In the genomic region with DNA sequence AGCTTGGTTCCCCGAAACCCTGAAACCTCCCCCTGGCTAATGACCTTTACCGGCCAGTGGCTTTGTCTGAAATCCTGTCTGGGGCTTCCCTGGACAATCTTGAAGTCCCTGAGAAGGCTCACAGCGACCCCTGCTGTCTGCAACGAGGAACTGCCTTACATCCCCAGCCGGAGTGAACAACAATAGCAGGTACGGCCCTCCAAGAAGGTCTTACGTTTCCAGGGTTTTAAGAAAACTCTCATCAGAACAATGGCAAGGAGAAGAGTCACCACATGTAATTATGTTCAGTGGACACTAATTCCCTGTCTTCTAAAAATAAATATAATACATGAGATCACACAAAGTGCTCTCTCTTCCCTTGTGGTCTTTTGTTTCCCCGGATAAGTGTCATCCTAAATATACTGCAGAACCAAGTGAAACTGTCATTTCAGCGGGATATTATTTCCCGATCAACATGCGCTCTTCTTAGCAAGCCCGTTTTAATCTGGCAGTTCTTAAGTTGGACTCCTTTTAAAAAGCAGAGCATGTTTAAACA, we compare ENCODE assay signal across 8 cellular contexts. TPM values are rescaled to one million over a fixed set of nuclear protein-coding genes. Genes with fewer than 3 reads are reported as not detected.
A peak's percentile ranks its signal among the peaks of the same experiment; 100 is the strongest.
DNase-seq lines count a peak whose midpoint lies in the region; ATAC-seq and TF ChIP-seq lines count a peak whose summit lies in the region.

No MANE protein-coding gene starts in this region.

- no peak for TF ChIP-seq POLR2A in body of pancreas (IDR thresholded peaks at IDR 0.05)

- in situ Hi-C loops in GM13977 (cut with MboI; ENCODE audit: low pct_unique_long_range_greater_than_20kb, low sequenced_read_pairs, unreplicated experiment) = loop anchor here (25.0 kb wide), 2 partner anchors 476 to 601 kb away; no protein-coding TSS in a partner anchor

- peak; percentile 57 for DNase-seq in A172 (ENCODE audit: low spot score)
- DNase-seq in GM13977 (ENCODE audit: low spot score) = peak; percentile 74
- peak; percentile 25 for DNase-seq in NCI-H1694 (lab: John Stamatoyannopoulos, UW)
- peak; percentile 36 for DNase-seq in T-helper 9 cell
- peak; percentile 64 to 73 (median 70) for DNase-seq in body of pancreas
- peak; percentile 90 for DNase-seq in iPS-NIHi11 (ENCODE audit: low spot score)
- peak; percentile 33 for DNase-seq in stimulated activated CD4-positive, alpha-beta T cell treated with anti-CD3 and anti-CD28 coated beads, Interleukin-12 subunit alpha, Interleukin-12 subunit beta, amount 100 ng/mL, for 4 hours

- no peaks in the 10 kb centered on the region for H3K4me1 ChIP-seq in body of pancreas

- TF ChIP-seq CTCF in GM13977 (IDR thresholded peaks at IDR 0.05; ENCODE audit: extremely low read depth, insufficient read depth, missing control alignments) = peak; percentile 90
- peak; percentile 62 to 80 (median 76) for TF ChIP-seq CTCF in body of pancreas (IDR thresholded peaks at IDR 0.05)

- H3K36me3 ChIP-seq in body of pancreas (replicated peaks in 1 of 2; ENCODE audit: insufficient read depth in 1 of 2, low read depth in 2 of 2) = peaks cover 0 to 7% of the 10 kb centered on the region in 2 donors

- intact Hi-C loops in body of pancreas (cut with DNase I) = loop anchor here (10.0 kb wide), 2 partner anchors 448 to 478 kb away; no protein-coding TSS in a partner anchor

- 39 to 50% methylated on average over 11 to 12 of the region's 12 CpGs for WGBS in body of pancreas, 2 donors

- no peak overlapping the region for H3K4me3 ChIP-seq in body of pancreas

- H3K27ac ChIP-seq in body of pancreas = no peak overlapping the region

- H3K9me3 ChIP-seq in body of pancreas = no peaks in the 10 kb centered on the region

- H3K27me3 ChIP-seq in body of pancreas = no peaks in the 10 kb centered on the region

- ATAC-seq in body of pancreas (no peak), GM18517 (IDR thresholded peaks at IDR 0.05; ENCODE audit: unreplicated experiment) (no peak)

RNA-seq across cellular contexts. Expression of a gene that starts 53.3 kb away (rescaled TPM):
- total RNA-seq in A172 (2014; rRNA removed; shearing (Covaris generic)) = 13.0 and 15.1 TPM in 2 replicates
- total RNA-seq in body of pancreas = 10 to 100 TPM; 18.4 to 36.3 TPM

Comparison
In these comparisons a context has a peak if more than half of its experiments do, and no peak if none do; other contexts are left out.
1. DNase-seq: peak in every context shown above with its lines; median percentile 90 in iPS-NIHi11; 74 in GM13977; 70 in body of pancreas; 57 in A172; 36 in T-helper 9 cell; 33 in stimulated activated CD4-positive, alpha-beta T cell treated with anti-CD3 and anti-CD28 coated beads, Interleukin-12 subunit alpha, Interleukin-12 subunit beta, amount 100 ng/mL, for 4 hours; 25 in NCI-H1694.